In the genomic region with DNA sequence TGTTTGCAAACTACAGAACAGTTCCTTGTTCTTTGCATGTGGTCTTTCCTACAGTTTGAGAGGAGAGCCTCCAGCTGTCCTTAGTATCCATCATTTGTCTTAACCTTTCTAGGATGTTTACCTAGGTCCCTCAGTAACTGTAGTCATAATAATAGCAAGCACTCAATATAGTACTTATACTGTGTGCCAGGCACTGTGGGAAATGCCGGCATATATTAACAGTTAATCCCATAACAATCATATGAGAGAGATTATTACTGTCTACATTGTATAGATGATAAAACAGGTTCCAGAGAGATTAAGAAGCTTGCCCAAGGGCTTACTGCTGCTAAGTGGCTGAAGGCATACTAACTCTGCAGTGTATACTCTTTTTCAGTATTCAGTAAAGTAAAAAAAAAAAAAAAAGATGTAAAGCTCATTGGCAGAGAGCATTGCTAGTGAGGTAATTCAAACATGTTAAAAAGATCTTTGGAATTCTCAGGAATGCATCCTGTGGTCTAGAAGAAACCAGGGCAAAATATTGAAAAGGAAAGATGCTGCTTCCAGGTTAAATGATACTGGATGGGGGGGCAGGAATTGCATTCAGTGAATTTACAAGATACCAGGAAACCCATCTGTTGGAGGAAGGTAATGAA, we compare ENCODE assay signal across 18 cellular contexts.
A peak's percentile ranks its signal among the peaks of the same experiment; 100 is the strongest.
DNase-seq lines count a peak whose midpoint lies in the region; ATAC-seq and TF ChIP-seq lines count a peak whose summit lies in the region.
"Had no signal": no experiment of that assay in that cellular context is flagged by ENCODE, and none has a peak within 500 bp of the region (broad histone marks: within the 10 kb centered on the region; RNA-seq: fewer than 3 reads in every experiment).

No MANE protein-coding gene starts in this region.

- no peak for ATAC-seq in CD8-positive, alpha-beta T cell
- ATAC-seq in GM18520 (IDR thresholded peaks at IDR 0.05; ENCODE audit: unreplicated experiment) = no peak
- ATAC-seq: activated CD8-positive, alpha-beta T cell treated with anti-CD3 and anti-CD28 coated beads for 36 hours; activated T-helper 17 cell treated with anti-CD3 and anti-CD28 coated beads, Interleukin-2, amount 50 U/mL, for 72 hours; gastroesophageal sphincter; sciatic nerve had no signal

- H3K9me3 ChIP-seq in osteoblast (ENCODE audit: low read depth, low read length) = no peaks in the 10 kb centered on the region
- no peaks in the 10 kb centered on the region for H3K9me3 ChIP-seq in CD8-positive, alpha-beta T cell (ENCODE audit: low read length)
- H3K9me3 ChIP-seq: gastroesophageal sphincter had no signal

- peak overlapping the region; percentile 68 for H3K27ac Mint-ChIP-seq in Calu3 (ENCODE audit: unreplicated experiment)
- peak overlapping the region in 2 of 3 donors; percentile 11 to 26 for H3K27ac Mint-ChIP-seq in IgD-negative memory B cell
- peak overlapping the region in 3 of 5 experiments; percentile 0 to 64 (median 55) for H3K27ac Mint-ChIP-seq in brain
- no peak overlapping the region for H3K27ac Mint-ChIP-seq in type B pancreatic cell
- no peak overlapping the region for H3K27ac Mint-ChIP-seq in CD8-positive, alpha-beta T cell
- H3K27ac Mint-ChIP-seq: activated CD8-positive, alpha-beta T cell treated with anti-CD3 and anti-CD28 coated beads for 36 hours; activated T-helper 17 cell treated with anti-CD3 and anti-CD28 coated beads, Interleukin-2, amount 50 U/mL, for 72 hours; neural progenitor cell had no signal

- H3K4me2 ChIP-seq in osteoblast (ENCODE audit: insufficient read depth, low read length) = no peak overlapping the region
- H3K4me2 ChIP-seq: neural progenitor cell had no signal

- H3K36me3 ChIP-seq in osteoblast (ENCODE audit: insufficient read depth, low read length) = peaks cover 29% of the 10 kb centered on the region
- H3K36me3 ChIP-seq in CD8-positive, alpha-beta T cell (ENCODE audit: insufficient read depth, low read length) = no peaks in the 10 kb centered on the region
- H3K36me3 ChIP-seq: neural progenitor cell had no signal

- H3K27me3 ChIP-seq in osteoblast (ENCODE audit: insufficient read depth, low read length) = no peaks in the 10 kb centered on the region
- no peaks in the 10 kb centered on the region for H3K27me3 ChIP-seq in CD8-positive, alpha-beta T cell (ENCODE audit: insufficient read depth, low read length)
- H3K27me3 ChIP-seq: gastroesophageal sphincter, neural progenitor cell had no signal

- TF ChIP-seq CTCF in Calu3 (IDR thresholded peaks at IDR 0.05; ENCODE audit: unreplicated experiment) (no peak), brain (conservative IDR thresholded peaks at IDR 0.05) (no peak), osteoblast (IDR thresholded peaks at IDR 0.05; ENCODE audit: extremely low read depth, low read depth, low read length) (no peak), type B pancreatic cell (conservative IDR thresholded peaks at IDR 0.05) (no peak)
- no peak for TF ChIP-seq CTCF in CD8-positive, alpha-beta T cell (IDR thresholded peaks at IDR 0.05)

- H3K79me2 ChIP-seq in osteoblast (ENCODE audit: insufficient read depth, low read length) = peaks cover 76% of the 10 kb centered on the region

- POLR2A ChIA-PET in CD8-positive, alpha-beta T cell (lab: Charles Lee) = interaction anchor here (1.4 kb wide), 1 partner anchor 26 kb away, joined by 4 read pairs; no protein-coding TSS in a partner anchor

- intact Hi-C loops in Calu3 (cut with micrococcal nuclease; ENCODE audit: unreplicated experiment) = loop anchor here (10.0 kb wide), 1 partner anchor 306 kb away; no protein-coding TSS in a partner anchor
- intact Hi-C loops in CD8-positive, alpha-beta T cell (cut with DNase I, micrococcal nuclease) = loop anchor here in 1 of 2 experiments (10.0 kb wide), 1 partner anchor 646 kb away; no protein-coding TSS in a partner anchor

- DNase-seq in Calu3 (no peak), osteoblast (ENCODE audit: insufficient read length, low spot score, missing footprints) (peak; percentile 49), type B pancreatic cell (ENCODE audit: extremely low spot score, unreplicated experiment) (no peak)
- no peak for DNase-seq in CD8-positive, alpha-beta T cell
- DNase-seq: activated CD8-positive, alpha-beta T cell treated with anti-CD3 and anti-CD28 coated beads for 36 hours; C1 segment of cervical spinal cord; DMS79 treated with DMSO at 0.1 percent for 48 hours; NCI-H2171; NK-92 treated with Interleukin-12 subunit alpha and Interleukin-12 subunit beta, amount 100 ng/mL, for 24 hours; RPMI8226; WERI-Rb-1 had no signal

- H3K27me3 Mint-ChIP-seq in Calu3 (ENCODE audit: unreplicated experiment) (no peaks in the 10 kb centered on the region), IgD-negative memory B cell (peaks cover 2% of the 10 kb centered on the region), brain (no peaks in the 10 kb centered on the region), type B pancreatic cell (peaks cover 4% of the 10 kb centered on the region)
- no peaks in the 10 kb centered on the region for H3K27me3 Mint-ChIP-seq in CD8-positive, alpha-beta T cell (ENCODE audit: low read depth)
- H3K27me3 Mint-ChIP-seq: activated CD8-positive, alpha-beta T cell treated with anti-CD3 and anti-CD28 coated beads for 36 hours; activated T-helper 17 cell treated with anti-CD3 and anti-CD28 coated beads, Interleukin-2, amount 50 U/mL, for 72 hours had no signal

- H3K36me3 Mint-ChIP-seq in Calu3 (ENCODE audit: insufficient read depth, unreplicated experiment) = peaks cover 37% of the 10 kb centered on the region
- peaks cover 2% of the 10 kb centered on the region for H3K36me3 Mint-ChIP-seq in IgD-negative memory B cell
- H3K36me3 Mint-ChIP-seq in brain = peaks cover 86% of the 10 kb centered on the region
- H3K36me3 Mint-ChIP-seq in type B pancreatic cell = peaks cover 34% of the 10 kb centered on the region
- H3K36me3 Mint-ChIP-seq in CD8-positive, alpha-beta T cell = no peaks in the 10 kb centered on the region

- no peak overlapping the region for H3K4me3 ChIP-seq in osteoblast (ENCODE audit: insufficient read depth, low read length)
- H3K4me3 ChIP-seq in CD8-positive, alpha-beta T cell (ENCODE audit: low read depth, low read length) = no peak overlapping the region
- H3K4me3 ChIP-seq: gastroesophageal sphincter, neural progenitor cell had no signal

- BruUV-seq in Calu3 (replicated peaks; lab: Mats Ljungman, UMichigan) = no TSS peak

- CTCF ChIA-PET in Calu3 (lab: Charles Lee) = no interaction called here
- CTCF ChIA-PET in CD8-positive, alpha-beta T cell (lab: Charles Lee) = interaction anchor here (1.2 to 2.2 kb wide), 2 partner anchors 97 to 311 kb away, joined by 3 to 8 read pairs; no protein-coding TSS in a partner anchor

- peaks cover 51% of the 10 kb centered on the region for H3K4me1 ChIP-seq in osteoblast (ENCODE audit: insufficient read depth, low read length)
- H3K4me1 ChIP-seq in CD8-positive, alpha-beta T cell (ENCODE audit: insufficient read depth, low read length) = no peaks in the 10 kb centered on the region
- H3K4me1 ChIP-seq: neural progenitor cell had no signal

- peak overlapping the region; percentile 64 for H3K27ac ChIP-seq in osteoblast (ENCODE audit: low read depth, low read length)
- H3K27ac ChIP-seq in CD8-positive, alpha-beta T cell (ENCODE audit: low read depth, low read length) = no peak overlapping the region
- H3K27ac ChIP-seq: neural progenitor cell, WERI-Rb-1 had no signal

- H3K9me3 Mint-ChIP-seq in Calu3 (ENCODE audit: low read depth, unreplicated experiment) = no peaks in the 10 kb centered on the region
- H3K9me3 Mint-ChIP-seq in IgD-negative memory B cell = no peaks in the 10 kb centered on the region
- no peaks in the 10 kb centered on the region for H3K9me3 Mint-ChIP-seq in brain
- H3K9me3 Mint-ChIP-seq in type B pancreatic cell = no peaks in the 10 kb centered on the region
- H3K9me3 Mint-ChIP-seq in CD8-positive, alpha-beta T cell = no peaks in the 10 kb centered on the region
- H3K9me3 Mint-ChIP-seq: activated CD8-positive, alpha-beta T cell treated with anti-CD3 and anti-CD28 coated beads for 36 hours; activated T-helper 17 cell treated with anti-CD3 and anti-CD28 coated beads, Interleukin-2, amount 50 U/mL, for 72 hours; neural progenitor cell had no signal

- H3K4me1 Mint-ChIP-seq in Calu3 (ENCODE audit: low read depth, unreplicated experiment) (peaks cover 78% of the 10 kb centered on the region), IgD-negative memory B cell (peaks cover 4 to 9% (median 7%) of the 10 kb centered on the region in 3 donors), brain (peaks cover 41% of the 10 kb centered on the region), type B pancreatic cell (ENCODE audit: unreplicated experiment) (peaks cover 23% of the 10 kb centered on the region)
- H3K4me1 Mint-ChIP-seq in CD8-positive, alpha-beta T cell (ENCODE audit: low read depth) = peaks cover 3% of the 10 kb centered on the region

- H4K20me1 ChIP-seq in osteoblast (ENCODE audit: insufficient read depth, low read length) = peaks cover 12% of the 10 kb centered on the region

- H2AFZ ChIP-seq in osteoblast (ENCODE audit: low read length) = no peak overlapping the region
- H2AFZ ChIP-seq: neural progenitor cell had no signal

- H3K4me3 Mint-ChIP-seq in Calu3 (ENCODE audit: low read depth, unreplicated experiment) (no peak overlapping the region), IgD-negative memory B cell (no peak overlapping the region), brain (no peak overlapping the region), type B pancreatic cell (no peak overlapping the region)
- no peak overlapping the region for H3K4me3 Mint-ChIP-seq in CD8-positive, alpha-beta T cell
- H3K4me3 Mint-ChIP-seq: activated CD8-positive, alpha-beta T cell treated with anti-CD3 and anti-CD28 coated beads for 36 hours; activated T-helper 17 cell treated with anti-CD3 and anti-CD28 coated beads, Interleukin-2, amount 50 U/mL, for 72 hours; neural progenitor cell had no signal

Comparison
In these comparisons a context has a peak if more than half of its experiments do, and no peak if none do; other contexts are left out.
1. H3K27ac Mint-ChIP-seq: peak in Calu3 (single experiment), IgD-negative memory B cell (2 of 3) and brain (3 of 5); none in type B pancreatic cell (single experiment) and CD8-positive, alpha-beta T cell (single experiment).